In the genomic region with DNA sequence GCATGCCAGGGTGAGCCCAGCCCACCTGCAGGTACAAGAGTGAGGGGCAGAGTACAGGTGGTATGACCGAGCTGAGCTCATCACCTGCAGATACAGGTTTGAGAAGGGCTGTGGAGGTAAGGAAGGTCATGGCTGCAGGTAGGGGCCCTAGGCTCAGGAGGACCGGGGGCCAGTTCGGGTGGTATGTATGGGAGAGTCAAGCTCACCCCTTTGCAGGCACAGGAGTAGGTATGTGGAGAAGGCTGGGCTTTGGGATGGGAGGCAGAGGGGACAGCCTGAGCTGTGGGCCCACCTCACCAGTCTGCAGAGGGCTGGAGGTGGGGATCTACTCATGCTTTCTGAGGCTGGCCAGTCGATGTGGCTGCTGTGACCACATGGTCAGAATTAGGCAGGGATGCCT, we compare ENCODE assay signal across 27 cellular contexts. TPM values are rescaled to one million over a fixed set of nuclear protein-coding genes. Genes with fewer than 3 reads are reported as not detected.
A peak's percentile ranks its signal among the peaks of the same experiment; 100 is the strongest.
DNase-seq lines count a peak whose midpoint lies in the region; ATAC-seq and TF ChIP-seq lines count a peak whose summit lies in the region.
"Had no signal": no experiment of that assay in that cellular context is flagged by ENCODE, and none has a peak within 500 bp of the region (broad histone marks: within the 10 kb centered on the region; RNA-seq: fewer than 3 reads in every experiment).

No MANE protein-coding gene starts in this region.

- no peak overlapping the region for H3K27ac Mint-ChIP-seq in glutamatergic neuron (ENCODE audit: unreplicated experiment)
- H3K27ac Mint-ChIP-seq: CD4-positive, CD25-positive, alpha-beta regulatory T cell had no signal

- H3K4me1 ChIP-seq in mucosa of descending colon (ENCODE audit: low read depth) (no peaks in the 10 kb centered on the region), aorta (ENCODE audit: control insufficient read depth in 1 of 2, insufficient read depth in 2 of 2, low read length in 2 of 2) (no peaks in the 10 kb centered on the region)
- H3K4me1 ChIP-seq: SJSA1 had no signal

- no peaks in the 10 kb centered on the region for H3K9me3 ChIP-seq in mucosa of descending colon
- no peaks in the 10 kb centered on the region for H3K9me3 ChIP-seq in aorta (ENCODE audit: control insufficient read depth, low read length)
- H3K9me3 ChIP-seq: BLaER1, SJSA1 had no signal

- TF ChIP-seq CTCF in glutamatergic neuron (IDR thresholded peaks at IDR 0.05; ENCODE audit: partially characterized antibody, unreplicated experiment), result no peak
- no peak for TF ChIP-seq CTCF in mucosa of descending colon (IDR thresholded peaks at IDR 0.05)

- H3K36me3 ChIP-seq in mucosa of descending colon (ENCODE audit: low read depth) (no peaks in the 10 kb centered on the region), aorta (ENCODE audit: control insufficient read depth in 1 of 2, insufficient read depth in 2 of 2, low read length in 1 of 2) (no peaks in the 10 kb centered on the region)
- H3K36me3 ChIP-seq: BLaER1, SJSA1 had no signal

- peaks cover 15% of the 10 kb centered on the region for H3K4me1 Mint-ChIP-seq in glutamatergic neuron (ENCODE audit: low read depth, unreplicated experiment)

- no peaks in the 10 kb centered on the region for H3K27me3 ChIP-seq in aorta (ENCODE audit: control insufficient read depth in 1 of 2, insufficient read depth in 2 of 2, low read length in 1 of 2)
- H3K27me3 ChIP-seq: BLaER1, SJSA1 had no signal

- H3K27ac ChIP-seq in aorta (ENCODE audit: low read depth in 1 of 2, low read length in 2 of 2), result no peak overlapping the region
- H3K27ac ChIP-seq: BLaER1, SJSA1 had no signal

- intact Hi-C loops in Right ventricle myocardium superior (cut with DNase I) (no loop called here), left cardiac atrium (cut with DNase I) (no loop called here), mucosa of descending colon (cut with DNase I, micrococcal nuclease) (no loop called here), aorta (cut with DNase I) (no loop called here)

- 88 to 91% methylated on average over 4 of the region's 4 CpGs for WGBS in aorta, 2 donors

- H3K4me3 ChIP-seq in mucosa of descending colon (no peak overlapping the region), aorta (ENCODE audit: low read length in 2 of 2) (no peak overlapping the region)
- H3K4me3 ChIP-seq: BLaER1, K562, SJSA1 had no signal

- peaks cover 5% of the 10 kb centered on the region for H3K9me3 Mint-ChIP-seq in glutamatergic neuron (ENCODE audit: unreplicated experiment)
- H3K9me3 Mint-ChIP-seq: CD4-positive, CD25-positive, alpha-beta regulatory T cell had no signal

- H3K4me3 Mint-ChIP-seq in glutamatergic neuron (ENCODE audit: unreplicated experiment), result no peak overlapping the region
- H3K4me3 Mint-ChIP-seq: CD4-positive, CD25-positive, alpha-beta regulatory T cell had no signal

- DNase-seq in Right ventricle myocardium superior, result peak; percentile 36
- no peak for DNase-seq in left cardiac atrium
- peak; percentile 7 for DNase-seq in glutamatergic neuron
- peak in 2 of 3 donors; percentile 3 to 19 for DNase-seq in mucosa of descending colon
- peak; percentile 23 to 67 for DNase-seq in aorta
- DNase-seq in T-helper 2 cell, result no peak
- no peak for DNase-seq in activated effector memory CD4-positive, alpha-beta T cell treated with anti-CD3 and anti-CD28 coated beads, Interleukin-2, amount 50 U/mL, for 16 hours
- no peak for DNase-seq in activated T-cell treated with anti-CD3 and anti-CD28 coated beads for 4 hours
- DNase-seq: 8988T; ACHN; CD4-positive, CD25-positive, alpha-beta regulatory T cell; COR-L47; DMS53; Kasumi-1; NCI-H1092 treated with DMSO at 0.1 percent for 48 hours; NCI-H1436; NCI-H1930; NCI-H446; NCI-H524 treated with DMSO at 0.1 percent for 48 hours; NCI-H774 had no signal

- H3K36me3 Mint-ChIP-seq in glutamatergic neuron (ENCODE audit: unreplicated experiment), result no peaks in the 10 kb centered on the region
- H3K36me3 Mint-ChIP-seq: CD4-positive, CD25-positive, alpha-beta regulatory T cell had no signal

- H3K27me3 Mint-ChIP-seq in glutamatergic neuron (ENCODE audit: unreplicated experiment), result peaks cover 8% of the 10 kb centered on the region
- H3K27me3 Mint-ChIP-seq: CD4-positive, CD25-positive, alpha-beta regulatory T cell had no signal

- no peak for ATAC-seq in Right ventricle myocardium superior (ENCODE audit: poor library complexity)
- no peak for ATAC-seq in left cardiac atrium
- ATAC-seq in mucosa of descending colon, result no peak
- no peak for ATAC-seq in aorta (ENCODE audit: low FRiP score)
- ATAC-seq: K562 had no signal

RNA-seq across cellular contexts. Expression of gene PODN, which starts 17.2 kb away (rescaled TPM):
- 30.1 TPM for total RNA-seq in Right ventricle myocardium superior
- total RNA-seq in left cardiac atrium, result 10 to 100 TPM; 28.6 to 84.9 TPM
- total RNA-seq in glutamatergic neuron (ENCODE audit: unreplicated experiment), result 3.1 TPM
- total RNA-seq in mucosa of descending colon, result 10 to 100 TPM in 2 of 3 donors, 1 to 10 TPM in 1; 5.8 to 69.2 (median 18.1) TPM
- total RNA-seq in aorta, result 100 to 1,000 TPM in 1 of 2 donors, 10 to 100 TPM in 1; 54.8 to 152 TPM
- polyA plus RNA-seq in aorta, result 10 to 100 TPM; 14.3 to 52.9 TPM
- total RNA-seq: CD4-positive, CD25-positive, alpha-beta regulatory T cell; Daoy; G401; HT1080; K562; M059J had no signal
- polyA plus RNA-seq: CD4-positive, CD25-positive, alpha-beta regulatory T cell; K562 had no signal

Comparison
In these comparisons a context has a peak if more than half of its experiments do, and no peak if none do; other contexts are left out.
1. DNase-seq: peak in Right ventricle myocardium superior (single experiment), glutamatergic neuron (single experiment), mucosa of descending colon (2 of 3) and aorta (2 of 2); none in left cardiac atrium (single experiment), T-helper 2 cell (0 of 5), activated effector memory CD4-positive, alpha-beta T cell treated with anti-CD3 and anti-CD28 coated beads, Interleukin-2, amount 50 U/mL, for 16 hours (single experiment) and activated T-cell treated with anti-CD3 and anti-CD28 coated beads for 4 hours (single experiment).